20 cellular contexts compared by ENCODE assay signal in the genomic region with DNA sequence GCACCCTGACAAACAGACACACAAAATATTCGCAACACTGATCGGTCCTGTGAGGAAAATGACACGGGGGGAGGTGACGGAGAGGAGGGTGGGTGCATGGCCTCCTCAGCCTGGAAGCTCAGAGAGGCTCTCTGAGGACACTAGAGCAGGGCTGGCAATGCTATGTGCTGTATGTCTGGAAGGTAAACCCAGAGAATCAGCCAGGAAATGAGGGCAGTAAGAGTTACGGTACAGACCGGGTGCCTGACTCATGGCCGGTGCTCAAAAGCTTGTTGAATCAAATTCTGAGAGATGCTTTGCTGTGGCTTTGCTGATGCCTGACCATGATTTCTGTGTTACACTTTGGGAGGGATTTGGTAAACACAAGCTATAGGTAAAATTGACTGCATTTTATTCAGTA.
"Had no signal": no experiment of that assay in that cellular context is flagged by ENCODE, and none has a peak within 500 bp of the region (broad histone marks: within the 10 kb centered on the region; RNA-seq: fewer than 3 reads in every experiment).

No MANE protein-coding gene starts in this region.

- H3K4me1 ChIP-seq: esophagus squamous epithelium, uterus had no signal

- DNase-seq: caudate nucleus; dorsolateral prefrontal cortex; effector CD8-positive, alpha-beta T cell; esophagus squamous epithelium; foreskin fibroblast; kidney; left cardiac atrium; left ventricle myocardium inferior; lower lobe of right lung; mesenchymal stem cell; midbrain; nephron progenitor cell; small intestine; stimulated activated CD4-positive, alpha-beta T cell treated with anti-CD3 and anti-CD28 coated beads, Interleukin-12 subunit alpha, Interleukin-12 subunit beta, amount 100 ng/mL, for 4 hours; stimulated activated naive CD4-positive, alpha-beta T cell; uterus had no signal

- H3K27me3 Mint-ChIP-seq: type B pancreatic cell had no signal

- H3K4me3 ChIP-seq: coronary artery, dorsolateral prefrontal cortex, esophagus squamous epithelium, hepatocyte, left ventricle myocardium inferior, lower lobe of right lung, uterus had no signal

- H3K79me2 ChIP-seq: hepatocyte had no signal

- H3K27ac ChIP-seq: coronary artery, dorsolateral prefrontal cortex, esophagus squamous epithelium, hepatocyte, left ventricle myocardium inferior, lower lobe of right lung, neutrophil, uterus had no signal

- H3K4me2 ChIP-seq: hepatocyte had no signal

- H3K27ac Mint-ChIP-seq: nephron progenitor cell, type B pancreatic cell had no signal

- H3K9me3 ChIP-seq: esophagus squamous epithelium, lower lobe of right lung, neutrophil, uterus had no signal

- H2AFZ ChIP-seq: hepatocyte had no signal

- H3K9me3 Mint-ChIP-seq: type B pancreatic cell had no signal

- H3K36me3 ChIP-seq: uterus had no signal

- ATAC-seq: left cardiac atrium, lower lobe of right lung had no signal

- H3K4me3 Mint-ChIP-seq: nephron progenitor cell, type B pancreatic cell had no signal

- H3K27me3 ChIP-seq: dorsolateral prefrontal cortex, esophagus squamous epithelium, hepatocyte, neutrophil, uterus had no signal
